In genomic region chr15:74889390-74889881, GRCh38 we compare ENCODE assay signal across 8 cellular contexts. TPM values are rescaled to one million over a fixed set of nuclear protein-coding genes. Genes with fewer than 3 reads are reported as not detected.
DNase-seq lines count a peak whose midpoint lies in the region; ATAC-seq and TF ChIP-seq lines count a peak whose summit lies in the region.

No MANE protein-coding gene starts in this region.

- peak overlapping the region; percentile 85 for H3K27ac Mint-ChIP-seq in T-helper 1 cell treated with Interleukin-12 subunit alpha and Interleukin-12 subunit beta and Interleukin-4 antibody, amounts not matched to agents 30 μg/mL and 1 μg/mL, for 36 hours
- peak overlapping the region; percentile 83 to 99 (median 94) for H3K27ac Mint-ChIP-seq in naive thymus-derived CD4-positive, alpha-beta T cell

- intact Hi-C loops in naive thymus-derived CD4-positive, alpha-beta T cell (cut with micrococcal nuclease), result loop anchor here (1.0 kb wide), 3 partner anchors 16 to 46 kb away; partner anchors contain the start of genes FAM219B (in 1 of the 2), SCAMP2 (in 1 of the 2) and ULK3 (in 1 of the 2)

- no peaks in the 10 kb centered on the region for H3K9me3 Mint-ChIP-seq in T-helper 1 cell treated with Interleukin-12 subunit alpha and Interleukin-12 subunit beta and Interleukin-4 antibody, amounts not matched to agents 30 μg/mL and 1 μg/mL, for 36 hours
- peaks cover 0 to 4% (median 0%) of the 10 kb centered on the region in 11 donors for H3K9me3 Mint-ChIP-seq in naive thymus-derived CD4-positive, alpha-beta T cell

- H3K4me3 ChIP-seq in GM12864 (ENCODE audit: low read depth, low read length) (peak overlapping the region; percentile 92), esophagus (ENCODE audit: low read depth in 1 of 2, low read length in 2 of 2) (peak overlapping the region; percentile 80 to 91)
- peak overlapping the region; percentile 94 for H3K4me3 ChIP-seq in naive thymus-derived CD4-positive, alpha-beta T cell (ENCODE audit: low read length)

- H3K4me1 Mint-ChIP-seq in T-helper 1 cell treated with Interleukin-12 subunit alpha and Interleukin-12 subunit beta and Interleukin-4 antibody, amounts not matched to agents 30 μg/mL and 1 μg/mL, for 36 hours (ENCODE audit: low read depth), result peaks cover 36% of the 10 kb centered on the region
- H3K4me1 Mint-ChIP-seq in naive thymus-derived CD4-positive, alpha-beta T cell, result peaks cover 29 to 55% (median 49%) of the 10 kb centered on the region in 7 donors

- H3K4me3 Mint-ChIP-seq in T-helper 1 cell treated with Interleukin-12 subunit alpha and Interleukin-12 subunit beta and Interleukin-4 antibody, amounts not matched to agents 30 μg/mL and 1 μg/mL, for 36 hours, result peak overlapping the region; percentile 84
- H3K4me3 Mint-ChIP-seq in naive thymus-derived CD4-positive, alpha-beta T cell, result peak overlapping the region; percentile 81 to 95 (median 90)

- no peak for TF ChIP-seq CTCF in GM12864 (IDR thresholded peaks at IDR 0.05; ENCODE audit: low read depth, low read length, missing control alignments)

- peaks cover 0 to 9% of the 10 kb centered on the region in 2 donors for H3K36me3 ChIP-seq in esophagus (ENCODE audit: control insufficient read depth in 2 of 2, insufficient read depth in 2 of 2, low read length in 1 of 2)
- H3K36me3 ChIP-seq in naive thymus-derived CD4-positive, alpha-beta T cell (ENCODE audit: control insufficient read depth in 2 of 3, insufficient read depth in 3 of 3, low read length in 3 of 3), result peaks cover 0 to 15% (median 4%) of the 10 kb centered on the region in 3 experiments

- peaks cover 23% of the 10 kb centered on the region for H3K36me3 Mint-ChIP-seq in T-helper 1 cell treated with Interleukin-12 subunit alpha and Interleukin-12 subunit beta and Interleukin-4 antibody, amounts not matched to agents 30 μg/mL and 1 μg/mL, for 36 hours (ENCODE audit: low read depth)
- H3K36me3 Mint-ChIP-seq in naive thymus-derived CD4-positive, alpha-beta T cell, result peaks cover 0 to 20% (median 9%) of the 10 kb centered on the region in 5 donors

- CTCF ChIA-PET in naive thymus-derived CD4-positive, alpha-beta T cell (lab: Charles Lee), result interaction anchor here (0.8 to 1.7 kb wide), 3 partner anchors 12 to 90 kb away, joined by 3 to 8 read pairs (median 4); no protein-coding TSS in a partner anchor

- WGBS in esophagus, 2 donors, result 18 to 20% methylated on average over 8 of the region's 8 CpGs

- H3K27me3 ChIP-seq in esophagus (ENCODE audit: control insufficient read depth in 1 of 2, insufficient read depth in 2 of 2, low read length in 2 of 2), result no peaks in the 10 kb centered on the region
- H3K27me3 ChIP-seq in naive thymus-derived CD4-positive, alpha-beta T cell (ENCODE audit: control insufficient read depth in 2 of 2, insufficient read depth in 2 of 2, low read length in 2 of 2), result no peaks in the 10 kb centered on the region

- H3K27me3 Mint-ChIP-seq in T-helper 1 cell treated with Interleukin-12 subunit alpha and Interleukin-12 subunit beta and Interleukin-4 antibody, amounts not matched to agents 30 μg/mL and 1 μg/mL, for 36 hours (ENCODE audit: low read depth), result no peaks in the 10 kb centered on the region
- H3K27me3 Mint-ChIP-seq in naive thymus-derived CD4-positive, alpha-beta T cell, result no peaks in the 10 kb centered on the region

- H3K27ac ChIP-seq in esophagus (ENCODE audit: low read depth in 2 of 2, low read length in 1 of 2), result peak overlapping the region; percentile 79 to 90
- peak overlapping the region; percentile 84 for H3K27ac ChIP-seq in naive thymus-derived CD4-positive, alpha-beta T cell (ENCODE audit: low read depth, low read length)

- POLR2A ChIA-PET in naive thymus-derived CD4-positive, alpha-beta T cell (lab: Charles Lee), result interaction anchor here (0.8 to 2.4 kb wide), 11 partner anchors 8 to 35 kb away, joined by 3 to 18 read pairs (median 6); partner anchors contain the start of gene FAM219B

- no peaks in the 10 kb centered on the region for H3K9me3 ChIP-seq in esophagus (ENCODE audit: control insufficient read depth in 2 of 2, insufficient read depth in 1 of 2, low read depth in 1 of 2, low read length in 1 of 2)
- no peaks in the 10 kb centered on the region for H3K9me3 ChIP-seq in naive thymus-derived CD4-positive, alpha-beta T cell (ENCODE audit: control insufficient read depth in 2 of 3, low read length in 3 of 3)

- DNase-seq in GM12864 (ENCODE audit: low read depth) (no peak), mucosa of gallbladder (ENCODE audit: low spot score) (no peak), NCI-H1048 (lab: John Stamatoyannopoulos, UW) (no peak)
- peak in 1 of 9 donors; percentile 37 for DNase-seq in naive thymus-derived CD4-positive, alpha-beta T cell

- peak; percentile 23 for ATAC-seq in HG02943 (IDR thresholded peaks at IDR 0.05; ENCODE audit: low read depth, unreplicated experiment)
- ATAC-seq in naive thymus-derived CD4-positive, alpha-beta T cell, result peak; percentile 28
- no peak for ATAC-seq in HG03469 (IDR thresholded peaks at IDR 0.05; ENCODE audit: unreplicated experiment)

- peaks cover 0 to 22% of the 10 kb centered on the region in 2 donors for H3K4me1 ChIP-seq in esophagus (ENCODE audit: control insufficient read depth in 2 of 2, insufficient read depth in 2 of 2, low read length in 1 of 2)
- H3K4me1 ChIP-seq in naive thymus-derived CD4-positive, alpha-beta T cell (ENCODE audit: control insufficient read depth in 2 of 2, insufficient read depth in 2 of 2, low read length in 2 of 2), result peaks cover 31 to 35% of the 10 kb centered on the region in 2 donors

RNA-seq across cellular contexts. Expression of gene MPI, which starts 0.4 kb away (rescaled TPM):
- 10 to 100 TPM; 26.5 to 27.4 TPM for polyA plus RNA-seq in esophagus
- total RNA-seq in naive thymus-derived CD4-positive, alpha-beta T cell, result 10 to 100 TPM; 34.0 to 97.8 (median 80.6) TPM
- 10 to 100 TPM; 92.5 to 98.3 TPM for polyA plus RNA-seq in naive thymus-derived CD4-positive, alpha-beta T cell
- total RNA-seq in mucosa of gallbladder, result 46.0 TPM

RNA-seq across cellular contexts. Expression of gene SCAMP2, which starts 16.3 kb away (rescaled TPM):
- 10 to 100 TPM; 58.9 to 62.3 TPM for polyA plus RNA-seq in esophagus
- total RNA-seq in naive thymus-derived CD4-positive, alpha-beta T cell, result 100 to 1,000 TPM in 3 of 5 experiments, 10 to 100 TPM in 2; 78.9 to 130 (median 116) TPM
- polyA plus RNA-seq in naive thymus-derived CD4-positive, alpha-beta T cell, result 100 to 1,000 TPM; 131 to 141 TPM
- 110 TPM for total RNA-seq in mucosa of gallbladder

RNA-seq across cellular contexts. Expression of gene FAM219B, which starts 17.2 kb away (rescaled TPM):
- polyA plus RNA-seq in esophagus, result 10 to 100 TPM; 46.4 to 53.0 TPM
- 100 to 1,000 TPM in 2 of 5 experiments, 10 to 100 TPM in 3; 40.5 to 111 (median 99.6) TPM for total RNA-seq in naive thymus-derived CD4-positive, alpha-beta T cell
- 10 to 100 TPM; 20.2 to 27.7 TPM for polyA plus RNA-seq in naive thymus-derived CD4-positive, alpha-beta T cell
- 80.4 TPM for total RNA-seq in mucosa of gallbladder

RNA-seq across cellular contexts. Expression of gene ULK3, which starts 46.5 kb away (rescaled TPM):
- 100 to 1,000 TPM in 1 of 2 donors, 10 to 100 TPM in 1; 68.8 to 143 TPM for polyA plus RNA-seq in esophagus
- total RNA-seq in naive thymus-derived CD4-positive, alpha-beta T cell, result 100 to 1,000 TPM in 1 of 5 experiments, 10 to 100 TPM in 4; 53.2 to 106 (median 59.2) TPM
- polyA plus RNA-seq in naive thymus-derived CD4-positive, alpha-beta T cell, result 10 to 100 TPM; 15.4 to 32.8 TPM
- 42.1 TPM for total RNA-seq in mucosa of gallbladder

RNA-seq across cellular contexts. Expression of gene COX5A, which starts 48.4 kb away (rescaled TPM):
- polyA plus RNA-seq in esophagus, result 100 to 1,000 TPM; 196 to 331 TPM
- 100 to 1,000 TPM in 1 of 5 experiments, 10 to 100 TPM in 4; 44.4 to 210 (median 59.2) TPM for total RNA-seq in naive thymus-derived CD4-positive, alpha-beta T cell
- 100 to 1,000 TPM; 239 to 242 TPM for polyA plus RNA-seq in naive thymus-derived CD4-positive, alpha-beta T cell
- 165 TPM for total RNA-seq in mucosa of gallbladder
